ENCODE assay signal across 10 cellular contexts in the genomic region with DNA sequence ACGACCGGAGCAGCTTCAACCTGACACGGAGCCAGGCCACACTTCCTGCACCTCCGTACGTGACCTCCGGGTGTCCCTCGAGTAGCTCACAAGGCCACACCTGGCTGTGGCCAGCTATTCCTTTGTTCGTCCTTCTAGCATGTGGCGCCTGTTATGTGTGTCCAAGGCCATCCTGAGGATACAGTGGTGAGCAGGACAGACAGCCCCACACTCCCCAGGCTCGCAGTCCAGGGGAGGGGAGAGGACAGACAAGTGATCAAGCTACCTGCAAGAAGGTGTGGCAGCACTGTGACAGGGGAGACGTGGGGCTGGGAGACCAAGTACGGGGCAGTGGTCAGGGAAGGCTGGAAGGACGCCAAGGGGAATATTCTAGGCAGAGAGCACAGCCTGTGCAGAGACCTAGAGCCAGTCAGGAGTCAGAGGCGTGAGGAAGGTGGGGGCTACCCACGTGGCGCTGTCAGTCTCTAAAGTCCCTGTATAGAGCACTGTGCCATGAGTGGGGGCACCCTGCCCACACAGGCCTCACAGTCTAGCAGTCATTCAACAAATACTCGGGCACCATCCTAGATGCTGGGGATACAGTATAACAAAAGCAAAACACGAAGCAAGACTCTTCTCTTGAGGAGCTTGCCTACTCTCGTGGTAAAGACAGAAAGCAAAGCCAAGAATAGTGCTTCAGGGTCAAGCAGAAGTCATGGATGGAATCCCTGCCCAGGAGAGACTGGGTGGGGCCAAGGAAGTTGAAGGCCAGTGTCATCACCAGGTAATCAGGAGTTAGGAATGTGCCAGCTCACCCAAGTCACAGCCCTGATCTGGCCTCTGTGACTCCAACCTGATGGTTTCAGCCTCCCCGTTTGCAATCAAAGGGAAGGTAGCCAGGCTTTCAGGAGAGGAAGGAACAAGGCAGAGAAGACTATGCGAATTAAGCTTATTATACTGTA. TPM values are rescaled to one million over a fixed set of nuclear protein-coding genes. Genes with fewer than 3 reads are reported as not detected.
A peak's percentile ranks its signal among the peaks of the same experiment; 100 is the strongest.
DNase-seq lines count a peak whose midpoint lies in the region; ATAC-seq, FAIRE-seq and TF ChIP-seq lines count a peak whose summit lies in the region.
"Had no signal": no experiment of that assay in that cellular context is flagged by ENCODE, and none has a peak within 500 bp of the region (broad histone marks: within the 10 kb centered on the region; RNA-seq: fewer than 3 reads in every experiment).

No MANE protein-coding gene starts in this region.

- no peak overlapping the region for H3K23ac ChIP-seq in mesenchymal stem cell (ENCODE audit: low read length in 2 of 2)

- H2BK12ac ChIP-seq in mesenchymal stem cell (ENCODE audit: low read length in 2 of 2): no peak overlapping the region

- 55% methylated on average over 16 of the region's 21 CpGs for WGBS in mammary epithelial cell (ENCODE audit: low coverage, missing lambda C conversion rate)
- WGBS in mesenchymal stem cell: 93% methylated on average over 19 of the region's 21 CpGs

- CTCF ChIA-PET in mammary epithelial cell (lab: Charles Lee; ENCODE audit: low non-redundant PET): interaction anchor here (0.6 to 1.2 kb wide), 2 partner anchors 22 to 141 kb away, joined by 3 to 7 read pairs; no protein-coding TSS in a partner anchor

- peak overlapping the region; percentile 95 for H3K27ac ChIP-seq in mammary epithelial cell (ENCODE audit: insufficient read depth, low read depth, low read length)
- H3K27ac ChIP-seq in mesenchymal stem cell (ENCODE audit: low read length, poor library complexity, severe bottlenecking): no peak overlapping the region
- H3K27ac ChIP-seq: gastrocnemius medialis had no signal

- peaks cover 50% of the 10 kb centered on the region for H3K4me1 ChIP-seq in mammary epithelial cell (ENCODE audit: insufficient read depth, low read length)
- H3K4me1 ChIP-seq in mesenchymal stem cell (ENCODE audit: control insufficient read depth, insufficient read depth, low read depth, low read length): peaks cover 25% of the 10 kb centered on the region
- H3K4me1 ChIP-seq: gastrocnemius medialis had no signal

- no peak overlapping the region for H2BK5ac ChIP-seq in mesenchymal stem cell (ENCODE audit: low read depth, low read length, poor library complexity, severe bottlenecking)

- H3K4me2 ChIP-seq in mammary epithelial cell (ENCODE audit: insufficient read depth, low read depth, low read length) (peak overlapping the region; percentile 41), mesenchymal stem cell (ENCODE audit: low read length, poor library complexity, severe bottlenecking) (no peak overlapping the region)

- no peaks in the 10 kb centered on the region for H4K20me1 ChIP-seq in mammary epithelial cell (ENCODE audit: insufficient read depth, low read length)

- no peak overlapping the region for H2BK15ac ChIP-seq in mesenchymal stem cell (ENCODE audit: low read depth, poor library complexity, severe bottlenecking)

- no peak overlapping the region for H2BK120ac ChIP-seq in mesenchymal stem cell (ENCODE audit: low read depth, low read length)

- no peak overlapping the region for H4K91ac ChIP-seq in mesenchymal stem cell (ENCODE audit: low read length)

- H3K9me3 ChIP-seq in mammary epithelial cell (replicated peaks; ENCODE audit: insufficient read depth, low read length): no peaks in the 10 kb centered on the region
- no peaks in the 10 kb centered on the region for H3K9me3 ChIP-seq in mesenchymal stem cell (ENCODE audit: control insufficient read depth, low read length)
- H3K9me3 ChIP-seq: gastrocnemius medialis had no signal

- H3K27me3 ChIP-seq in mammary epithelial cell (ENCODE audit: insufficient read depth, low read length) (no peaks in the 10 kb centered on the region), mesenchymal stem cell (ENCODE audit: control insufficient read depth in 1 of 2, insufficient read depth in 1 of 2, low read length in 2 of 2) (no peaks in the 10 kb centered on the region)
- H3K27me3 ChIP-seq: gastrocnemius medialis had no signal

- H3K9ac ChIP-seq in mammary epithelial cell (ENCODE audit: insufficient read depth, low read length): peak overlapping the region; percentile 81
- H3K9ac ChIP-seq in mesenchymal stem cell (ENCODE audit: low read length): no peak overlapping the region

- DNase-seq in Caki2 (ENCODE audit: low read depth) (peak; percentile 95), HTR-8/SVneo (ENCODE audit: insufficient read length, low spot score) (peak; percentile 48), mammary epithelial cell (peak; percentile 95), mesenchymal stem cell (no peak), NCI-H1417 treated with DMSO at 0.1 percent for 48 hours (lab: John Stamatoyannopoulos, UW) (no peak)
- no peak for DNase-seq in activated T-cell treated with anti-CD3 and anti-CD28 coated beads, Interleukin-2, amount 50 U/mL, for 48 hours
- DNase-seq: gastrocnemius medialis, NCI-H1105 treated with DMSO at 0.1 percent for 48 hours had no signal

- no peaks in the 10 kb centered on the region for H3K79me2 ChIP-seq in mammary epithelial cell (ENCODE audit: insufficient read depth, low read length)

- H3K14ac ChIP-seq in mesenchymal stem cell (ENCODE audit: low read length in 2 of 2): peak overlapping the region in 1 of 2 experiments; percentile 84

- no peaks in the 10 kb centered on the region for H3K36me3 ChIP-seq in mammary epithelial cell (ENCODE audit: insufficient read depth, low read length)
- H3K36me3 ChIP-seq in mesenchymal stem cell (ENCODE audit: control insufficient read depth in 1 of 2, insufficient read depth in 2 of 2, low read depth in 1 of 2, low read length in 2 of 2): no peaks in the 10 kb centered on the region
- H3K36me3 ChIP-seq: gastrocnemius medialis had no signal

- H4K8ac ChIP-seq in mesenchymal stem cell (ENCODE audit: low read length): no peak overlapping the region

- H2AK5ac ChIP-seq in mesenchymal stem cell (ENCODE audit: low read length, severe bottlenecking): peak overlapping the region; percentile 4

- H3K4me3 ChIP-seq in mammary epithelial cell (replicated peaks in 1 of 3; ENCODE audit: insufficient read depth in 1 of 3, low read depth in 2 of 3, low read length in 3 of 3) (no peak overlapping the region), mesenchymal stem cell (ENCODE audit: insufficient read depth in 1 of 2, low read depth in 1 of 2, low read length in 2 of 2) (no peak overlapping the region)
- H3K4me3 ChIP-seq: gastrocnemius medialis had no signal

- no peaks in the 10 kb centered on the region for H3K79me1 ChIP-seq in mesenchymal stem cell (replicated peaks; ENCODE audit: low read length, poor library complexity, severe bottlenecking)

- peak in 1 of 2 donors; percentile 18 for TF ChIP-seq CTCF in mammary epithelial cell (conservative IDR thresholded peaks at IDR 0.05 in 1 of 2, IDR thresholded peaks at IDR 0.05 in 1 of 2; ENCODE audit: extremely low read depth in 1 of 2, insufficient read depth in 1 of 2, low read depth in 1 of 2, low read length in 2 of 2)

- BruUV-seq in mammary epithelial cell (replicated peaks; lab: Mats Ljungman, UMichigan): TSS peak; percentile 83

- ATAC-seq in GM18907 (IDR thresholded peaks at IDR 0.05; ENCODE audit: unreplicated experiment) (no peak), GM18868 (IDR thresholded peaks at IDR 0.05; ENCODE audit: unreplicated experiment) (no peak)
- ATAC-seq: gastrocnemius medialis had no signal

- peak overlapping the region; percentile 5 for H2AFZ ChIP-seq in mammary epithelial cell (ENCODE audit: low read depth, low read length)
- no peak overlapping the region for H2AFZ ChIP-seq in mesenchymal stem cell (ENCODE audit: low read depth, low read length)

- intact Hi-C loops in mammary epithelial cell (cut with micrococcal nuclease): no loop called here

- in situ Hi-C loops in Caki2 (cut with HindIII; ENCODE audit: low pct_unique_long_range_greater_than_20kb, low sequenced_read_pairs) (no loop called here), mammary epithelial cell (cut with MboI; ENCODE audit: low sequenced_read_pairs in 2 of 2) (no loop called here)

- dilution Hi-C loops in mammary epithelial cell (cut with HindIII; ENCODE audit: low sequenced_read_pairs): no loop called here

- H3K18ac ChIP-seq in mesenchymal stem cell (ENCODE audit: low read depth in 1 of 2, low read length in 2 of 2): no peak overlapping the region

- peak; percentile 67 for FAIRE-seq in HTR-8/SVneo (lab: Jason Lieb, UNC)

- no peak overlapping the region for H3K4ac ChIP-seq in mesenchymal stem cell (ENCODE audit: low read depth in 1 of 2, low read length in 2 of 2)

RNA-seq across cellular contexts. Expression of a gene that starts 58.6 kb away (rescaled TPM):
- total RNA-seq in Caki2 (2014; rRNA removed; shearing (Covaris generic); ENCODE audit: low replicate concordance): 83.5 and 84.9 TPM in 2 replicates
- 10 to 100 TPM; 56.3 to 65.7 TPM for total RNA-seq in mammary epithelial cell
- 20.4 TPM for polyA plus RNA-seq in mammary epithelial cell
- polyA minus RNA-seq in mammary epithelial cell: 18.0 TPM
- 1.7 TPM for polyA plus RNA-seq in mesenchymal stem cell (2013, experiment 1 of 2)
- 2.0 TPM for polyA plus RNA-seq in mesenchymal stem cell (2013, experiment 2 of 2)

Comparison
In these comparisons a context has a peak if more than half of its experiments do, and no peak if none do; other contexts are left out.
1. DNase-seq: peak in Caki2 (single experiment), HTR-8/SVneo (single experiment) and mammary epithelial cell (single experiment); none in mesenchymal stem cell (single experiment), NCI-H1417 treated with DMSO at 0.1 percent for 48 hours (single experiment) and activated T-cell treated with anti-CD3 and anti-CD28 coated beads, Interleukin-2, amount 50 U/mL, for 48 hours (0 of 2).